23 cellular contexts compared by ENCODE assay signal in genomic region chr22:21765909-21766529, GRCh38. TPM values are rescaled to one million over a fixed set of nuclear protein-coding genes. Genes with fewer than 3 reads are reported as not detected.
DNase-seq lines count a peak whose midpoint lies in the region; ATAC-seq lines count a peak whose summit lies in the region.
"Had no signal": no experiment of that assay in that cellular context is flagged by ENCODE, and none has a peak within 500 bp of the region (broad histone marks: within the 10 kb centered on the region; RNA-seq: fewer than 3 reads in every experiment).

No MANE protein-coding gene starts in this region.

- peak overlapping the region; percentile 84 for H3K27ac Mint-ChIP-seq in activated CD4-positive, alpha-beta T cell treated with anti-CD3 and anti-CD28 coated beads, Interleukin-2, amount 10 ng/mL, durations not matched to agents 24 days and 14 days
- H3K27ac Mint-ChIP-seq in central memory CD8-positive, alpha-beta T cell (ENCODE audit: low read depth), result peak overlapping the region; percentile 92
- H3K27ac Mint-ChIP-seq: HFFc6, neural progenitor cell, type B pancreatic cell had no signal

- no peak overlapping the region for H3K4me3 Mint-ChIP-seq in activated CD4-positive, alpha-beta T cell treated with anti-CD3 and anti-CD28 coated beads, Interleukin-2, amount 10 ng/mL, durations not matched to agents 24 days and 14 days
- peak overlapping the region; percentile 69 for H3K4me3 Mint-ChIP-seq in central memory CD8-positive, alpha-beta T cell
- H3K4me3 Mint-ChIP-seq: activated naive CD4-positive, alpha-beta T cell treated with anti-CD3 and anti-CD28 coated beads for 36 hours; HFFc6; neural progenitor cell; type B pancreatic cell had no signal

- no peaks in the 10 kb centered on the region for H3K9me3 Mint-ChIP-seq in activated CD4-positive, alpha-beta T cell treated with anti-CD3 and anti-CD28 coated beads, Interleukin-2, amount 10 ng/mL, durations not matched to agents 24 days and 14 days
- H3K9me3 Mint-ChIP-seq in central memory CD8-positive, alpha-beta T cell, result no peaks in the 10 kb centered on the region
- H3K9me3 Mint-ChIP-seq: activated naive CD4-positive, alpha-beta T cell treated with anti-CD3 and anti-CD28 coated beads for 36 hours; HFFc6; neural progenitor cell; type B pancreatic cell had no signal

- no peaks in the 10 kb centered on the region for H3K27me3 Mint-ChIP-seq in activated CD4-positive, alpha-beta T cell treated with anti-CD3 and anti-CD28 coated beads, Interleukin-2, amount 10 ng/mL, durations not matched to agents 24 days and 14 days
- H3K27me3 Mint-ChIP-seq in central memory CD8-positive, alpha-beta T cell, result no peaks in the 10 kb centered on the region
- H3K27me3 Mint-ChIP-seq: type B pancreatic cell had no signal

- H3K9me3 ChIP-seq in KOPT-K1 (ENCODE audit: insufficient read depth, low read length, poor library complexity, severe bottlenecking), result no peaks in the 10 kb centered on the region
- H3K9me3 ChIP-seq: heart right ventricle, left lung had no signal

- H3K36me3 Mint-ChIP-seq in activated CD4-positive, alpha-beta T cell treated with anti-CD3 and anti-CD28 coated beads, Interleukin-2, amount 10 ng/mL, durations not matched to agents 24 days and 14 days (ENCODE audit: low read depth), result peaks cover 82% of the 10 kb centered on the region
- H3K36me3 Mint-ChIP-seq in central memory CD8-positive, alpha-beta T cell (ENCODE audit: insufficient read depth), result peaks cover 50% of the 10 kb centered on the region

- DNase-seq in activated CD4-positive, alpha-beta T cell treated with anti-CD3 and anti-CD28 coated beads, Interleukin-2, amount 10 ng/mL, durations not matched to agents 24 days and 14 days, result no peak
- DNase-seq in activated CD4-positive, alpha-beta T cell treated with anti-CD3 and anti-CD28 coated beads, Interleukin-2, amount 50 U/mL, for 1 hour, result no peak
- DNase-seq in central memory CD8-positive, alpha-beta T cell (ENCODE audit: low spot score in 2 of 2), result no peak
- DNase-seq in posterior vena cava (ENCODE audit: low spot score), result peak; percentile 65
- no peak for DNase-seq in Kasumi-1 (lab: John Stamatoyannopoulos, UW)
- no peak for DNase-seq in cerebellar nuclear complex (lab: John Stamatoyannopoulos, UW)
- DNase-seq: 8988T; activated CD4-positive, alpha-beta T cell treated with anti-CD3 and anti-CD28 coated beads for 4 hours; central memory CD4-positive, alpha-beta T cell; heart right ventricle; HFFc6; left lung; NCI-H1417; NCI-H2081 treated with DMSO at 0.1 percent for 48 hours; NCI-H446 treated with DMSO at 0.1 percent for 48 hours; PC-9; stimulated activated CD4-positive, alpha-beta T cell treated with anti-CD3 and anti-CD28 coated beads, Interleukin-4, amount 100 ng/mL, for 1 hour; stimulated activated naive CD8-positive, alpha-beta T cell treated with anti-CD3 and anti-CD28 coated beads, Interleukin-15, Interleukin-2, amounts not matched to agents 100 U/mL and 50 U/mL, for 24 hours had no signal

- H3K4me1 Mint-ChIP-seq in activated CD4-positive, alpha-beta T cell treated with anti-CD3 and anti-CD28 coated beads, Interleukin-2, amount 10 ng/mL, durations not matched to agents 24 days and 14 days, result peaks cover 65% of the 10 kb centered on the region
- H3K4me1 Mint-ChIP-seq in central memory CD8-positive, alpha-beta T cell, result peaks cover 77% of the 10 kb centered on the region
- H3K4me1 Mint-ChIP-seq: neural progenitor cell had no signal

- no peak for ATAC-seq in central memory CD8-positive, alpha-beta T cell (replicated peaks; ENCODE audit: extremely low read depth, poor library complexity, severe bottlenecking)
- ATAC-seq in GM18498 (IDR thresholded peaks at IDR 0.05; ENCODE audit: unreplicated experiment), result no peak

- H3K27ac ChIP-seq in KOPT-K1 (ENCODE audit: low read depth, low read length, poor library complexity, severe bottlenecking), result peak overlapping the region; percentile 93
- H3K27ac ChIP-seq: neural progenitor cell, PC-9 had no signal

- intact Hi-C loops in activated CD4-positive, alpha-beta T cell treated with anti-CD3 and anti-CD28 coated beads, Interleukin-2, amount 10 ng/mL, durations not matched to agents 24 days and 14 days (cut with micrococcal nuclease), result no loop called here
- intact Hi-C loops in posterior vena cava (cut with DNase I), result no loop called here

- peaks cover 93% of the 10 kb centered on the region for H3K36me3 ChIP-seq in KOPT-K1 (ENCODE audit: insufficient read depth, low read length)

RNA-seq across cellular contexts. Expression of gene YPEL1, which starts 30.4 kb away (rescaled TPM):
- total RNA-seq in activated CD4-positive, alpha-beta T cell treated with anti-CD3 and anti-CD28 coated beads, Interleukin-2, amount 10 ng/mL, durations not matched to agents 24 days and 14 days, result 0.61 and 1.3 TPM in 2 replicates
- total RNA-seq in posterior vena cava, result 1 to 10 TPM; 1.2 to 1.8 TPM
